ENCODE assay signal across 8 cellular contexts in genomic region chr6:18263561-18264337, GRCh38. TPM values are rescaled to one million over a fixed set of nuclear protein-coding genes. Genes with fewer than 3 reads are reported as not detected.
DNase-seq lines count a peak whose midpoint lies in the region; ATAC-seq and TF ChIP-seq lines count a peak whose summit lies in the region.

No MANE protein-coding gene starts in this region.

- no peak for TF ChIP-seq CTCF in gastroesophageal sphincter (IDR thresholded peaks at IDR 0.05)
- TF ChIP-seq CTCF in neural cell (IDR thresholded peaks at IDR 0.05; ENCODE audit: poor library complexity, severe bottlenecking): no peak

- H4K20me1 ChIP-seq in neural cell (ENCODE audit: insufficient read depth): no peaks in the 10 kb centered on the region

- peak overlapping the region; percentile 93 for H3K4me3 Mint-ChIP-seq in activated CD4-positive, alpha-beta T cell treated with anti-CD3 and anti-CD28 coated beads for 36 hours

- intact Hi-C loops in activated CD4-positive, alpha-beta T cell treated with anti-CD3 and anti-CD28 coated beads for 36 hours (cut with DNase I, micrococcal nuclease): loop anchor here (1.0 to 10.0 kb wide), 12 partner anchors 19 to 1949 kb away; partner anchors contain the start of genes KDM1B (in 2 of the 2), NUP153 (in 2 of the 2), TPMT (in 2 of the 2) and ATXN1 (in 1 of the 2)
- intact Hi-C loops in aorta (cut with DNase I): loop anchor here in 1 of 2 donors (5.0 kb wide), 2 partner anchors 106 to 1954 kb away; partner anchors contain the start of genes KDM1B and TPMT

- H3K79me2 ChIP-seq in neural cell (replicated peaks; ENCODE audit: insufficient read depth, low read length): peaks cover 51% of the 10 kb centered on the region

- TF ChIP-seq POLR2A in gastroesophageal sphincter (IDR thresholded peaks at IDR 0.05): no peak

- H3K9me2 ChIP-seq in neural cell (ENCODE audit: insufficient read depth, low read length): no peaks in the 10 kb centered on the region

- H3F3A ChIP-seq in neural cell (ENCODE audit: insufficient read depth, low read length, poor library complexity, severe bottlenecking): peaks cover 6% of the 10 kb centered on the region

- H3K4me1 Mint-ChIP-seq in activated CD4-positive, alpha-beta T cell treated with anti-CD3 and anti-CD28 coated beads for 36 hours: peaks cover 50% of the 10 kb centered on the region

- peak; percentile 4 for ATAC-seq in activated CD4-positive, alpha-beta T cell treated with anti-CD3 and anti-CD28 coated beads for 36 hours
- ATAC-seq in HG02840 (IDR thresholded peaks at IDR 0.05; ENCODE audit: low FRiP score, unreplicated experiment) (peak; percentile 20), gastroesophageal sphincter (peak; percentile 92), aorta (ENCODE audit: low FRiP score) (peak; percentile 90)

- H3K4me2 ChIP-seq in neural cell (ENCODE audit: low read length): peak overlapping the region; percentile 99

- H3K27me3 Mint-ChIP-seq in activated CD4-positive, alpha-beta T cell treated with anti-CD3 and anti-CD28 coated beads for 36 hours: no peaks in the 10 kb centered on the region

- peak; percentile 52 for DNase-seq in activated CD4-positive, alpha-beta T cell treated with anti-CD3 and anti-CD28 coated beads for 36 hours
- DNase-seq in activated CD4-positive, alpha-beta T cell treated with anti-CD3 and anti-CD28 coated beads for 1 hour: no peak
- peak; percentile 72 for DNase-seq in NCI-H2227 treated with DMSO at 0.1 percent for 48 hours (lab: John Stamatoyannopoulos, UW)
- peak; percentile 30 for DNase-seq in activated naive CD4-positive, alpha-beta T cell treated with Interleukin-2 at 50 U/mL for 16 hours
- DNase-seq in aorta: peak in 1 of 2 donors; percentile 91

- peak overlapping the region; percentile 63 to 96 for H3K4me3 ChIP-seq in gastroesophageal sphincter
- peak overlapping the region; percentile 97 for H3K4me3 ChIP-seq in neural cell (ENCODE audit: low read length)
- peak overlapping the region; percentile 82 to 90 for H3K4me3 ChIP-seq in aorta (ENCODE audit: low read length in 2 of 2)

- H2AFZ ChIP-seq in neural cell (ENCODE audit: low read depth, low read length): peak overlapping the region; percentile 56

- no peak for TF ChIP-seq RAD21 in neural cell (conservative IDR thresholded peaks at IDR 0.05)

- 0% methylated on average over 14 to 27 of the region's 70 CpGs for WGBS in gastroesophageal sphincter (ENCODE audit: low coverage in 1 of 2), 2 donors
- 0 to 1% methylated on average over 66 to 70 of the region's 70 CpGs for WGBS in aorta, 2 donors

- H3K27ac ChIP-seq in gastroesophageal sphincter (peak overlapping the region; percentile 87 to 99 (median 96)), neural cell (ENCODE audit: low read length) (peak overlapping the region; percentile 56), aorta (ENCODE audit: low read depth in 1 of 2, low read length in 2 of 2) (peak overlapping the region; percentile 50 to 79)

- TF ChIP-seq EP300 in gastroesophageal sphincter (IDR thresholded peaks at IDR 0.05): no peak
- TF ChIP-seq EP300 in neural cell (conservative IDR thresholded peaks at IDR 0.05; ENCODE audit: poor library complexity, severe bottlenecking): no peak

- H3K9ac ChIP-seq in neural cell (ENCODE audit: low read length): peak overlapping the region; percentile 73

- peaks cover 47% of the 10 kb centered on the region for H3K36me3 Mint-ChIP-seq in activated CD4-positive, alpha-beta T cell treated with anti-CD3 and anti-CD28 coated beads for 36 hours (ENCODE audit: low read depth)

- H3K9me3 Mint-ChIP-seq in activated CD4-positive, alpha-beta T cell treated with anti-CD3 and anti-CD28 coated beads for 36 hours (ENCODE audit: low read depth): peaks cover 5% of the 10 kb centered on the region

- H3K36me3 ChIP-seq in gastroesophageal sphincter: no peaks in the 10 kb centered on the region
- no peaks in the 10 kb centered on the region for H3K36me3 ChIP-seq in neural cell (ENCODE audit: insufficient read depth, low read length)
- no peaks in the 10 kb centered on the region for H3K36me3 ChIP-seq in aorta (ENCODE audit: control insufficient read depth in 1 of 2, insufficient read depth in 2 of 2, low read length in 1 of 2)

- H3K4me1 ChIP-seq in gastroesophageal sphincter (peaks cover 0 to 54% (median 15%) of the 10 kb centered on the region in 3 donors), aorta (ENCODE audit: control insufficient read depth in 1 of 2, insufficient read depth in 2 of 2, low read length in 2 of 2) (no peaks in the 10 kb centered on the region)

- H3K9me3 ChIP-seq in gastroesophageal sphincter (no peaks in the 10 kb centered on the region), neural cell (ENCODE audit: low read length) (no peaks in the 10 kb centered on the region), aorta (ENCODE audit: control insufficient read depth, low read length) (no peaks in the 10 kb centered on the region)

- POLR2A ChIA-PET in activated CD4-positive, alpha-beta T cell treated with anti-CD3 and anti-CD28 coated beads for 36 hours (lab: Charles Lee): no interaction called here

- peak overlapping the region; percentile 99 for H3K27ac Mint-ChIP-seq in activated CD4-positive, alpha-beta T cell treated with anti-CD3 and anti-CD28 coated beads for 36 hours

- CTCF ChIA-PET in activated CD4-positive, alpha-beta T cell treated with anti-CD3 and anti-CD28 coated beads for 36 hours (lab: Charles Lee): no interaction called here

- H3K27me3 ChIP-seq in gastroesophageal sphincter: peaks cover 3% of the 10 kb centered on the region
- H3K27me3 ChIP-seq in neural cell (ENCODE audit: insufficient read depth, low read depth, low read length): no peaks in the 10 kb centered on the region
- H3K27me3 ChIP-seq in aorta (ENCODE audit: control insufficient read depth in 1 of 2, insufficient read depth in 2 of 2, low read length in 1 of 2): no peaks in the 10 kb centered on the region

TF ChIP-seq in neural cell, 6 proteins besides CTCF, POLR2A, EP300 and RAD21:
- TF ChIP-seq REST (IDR thresholded peaks at IDR 0.05; ENCODE audit: borderline replicate concordance) (no peak), MXI1 (conservative IDR thresholded peaks at IDR 0.05; ENCODE audit: poor library complexity, severe bottlenecking) (peak; percentile 26), TAF1 (IDR thresholded peaks at IDR 0.05; ENCODE audit: low read depth) (peak; percentile 54), EZH2 (IDR thresholded peaks at IDR 0.05; ENCODE audit: borderline replicate concordance, insufficient read depth, low read length, poor library complexity, severe bottlenecking) (no peak), POLR2AphosphoS5 (IDR thresholded peaks at IDR 0.05) (no peak)

RNA-seq across cellular contexts. Expression of gene DEK, which starts 0.6 kb away (rescaled TPM):
- total RNA-seq in activated CD4-positive, alpha-beta T cell treated with anti-CD3 and anti-CD28 coated beads for 36 hours: 100 to 1,000 TPM; 201 to 273 TPM
- 100 to 1,000 TPM; 162 to 186 (median 177) TPM for total RNA-seq in gastroesophageal sphincter
- 84.7 and 94.3 TPM in 2 replicates for polyA plus RNA-seq in neural cell
- polyA minus RNA-seq in neural cell: 95.9 and 102 TPM in 2 replicates
- total RNA-seq in aorta: 10 to 100 TPM; 73.0 to 77.6 TPM
- 10 to 100 TPM; 61.7 to 83.9 TPM for polyA plus RNA-seq in aorta

Comparison
In these comparisons a context has a peak if more than half of its experiments do, and no peak if none do; other contexts are left out.
1. ATAC-seq: peak in every context shown above with its lines; median percentile 92 in gastroesophageal sphincter; 90 in aorta; 20 in HG02840; 4 in activated CD4-positive, alpha-beta T cell treated with anti-CD3 and anti-CD28 coated beads for 36 hours.